Comparison of ENCODE assay signal across 1 cellular context in the genomic region with DNA sequence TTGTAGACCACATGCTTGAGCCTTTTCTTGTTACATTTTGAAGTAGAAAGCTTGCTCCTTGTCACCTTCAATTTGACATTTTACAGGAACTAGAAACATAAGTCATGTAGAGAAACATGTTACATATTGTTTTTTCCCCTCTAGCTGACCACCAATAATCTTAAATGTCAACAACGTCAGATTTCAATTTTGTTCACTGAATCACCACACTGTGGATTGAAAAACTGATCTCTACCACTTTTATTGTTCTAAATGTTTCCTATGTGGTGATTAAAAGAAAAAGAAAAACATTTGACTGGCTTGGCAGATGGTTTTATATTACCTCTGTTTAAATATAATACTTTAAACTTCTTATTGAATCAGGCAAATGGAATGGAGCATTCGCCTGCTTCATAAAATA.
TF ChIP-seq lines count a peak whose summit lies in the region.

No MANE protein-coding gene starts in this region.

TF ChIP-seq in HepG2, 621 proteins besides CTCF, POLR2A, EP300 and RAD21 (continued from another document):
- TF ChIP-seq, protein P1, sequence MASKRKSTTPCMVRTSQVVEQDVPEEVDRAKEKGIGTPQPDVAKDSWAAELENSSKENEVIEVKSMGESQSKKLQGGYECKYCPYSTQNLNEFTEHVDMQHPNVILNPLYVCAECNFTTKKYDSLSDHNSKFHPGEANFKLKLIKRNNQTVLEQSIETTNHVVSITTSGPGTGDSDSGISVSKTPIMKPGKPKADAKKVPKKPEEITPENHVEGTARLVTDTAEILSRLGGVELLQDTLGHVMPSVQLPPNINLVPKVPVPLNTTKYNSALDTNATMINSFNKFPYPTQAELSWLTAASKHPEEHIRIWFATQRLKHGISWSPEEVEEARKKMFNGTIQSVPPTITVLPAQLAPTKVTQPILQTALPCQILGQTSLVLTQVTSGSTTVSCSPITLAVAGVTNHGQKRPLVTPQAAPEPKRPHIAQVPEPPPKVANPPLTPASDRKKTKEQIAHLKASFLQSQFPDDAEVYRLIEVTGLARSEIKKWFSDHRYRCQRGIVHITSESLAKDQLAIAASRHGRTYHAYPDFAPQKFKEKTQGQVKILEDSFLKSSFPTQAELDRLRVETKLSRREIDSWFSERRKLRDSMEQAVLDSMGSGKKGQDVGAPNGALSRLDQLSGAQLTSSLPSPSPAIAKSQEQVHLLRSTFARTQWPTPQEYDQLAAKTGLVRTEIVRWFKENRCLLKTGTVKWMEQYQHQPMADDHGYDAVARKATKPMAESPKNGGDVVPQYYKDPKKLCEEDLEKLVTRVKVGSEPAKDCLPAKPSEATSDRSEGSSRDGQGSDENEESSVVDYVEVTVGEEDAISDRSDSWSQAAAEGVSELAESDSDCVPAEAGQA (IDR thresholded peaks at IDR 0.05; ENCODE audit: low read depth) = no peak
- TF ChIP-seq, protein P1 (CRISPR knock-in tag; IDR thresholded peaks at IDR 0.05; ENCODE audit: borderline replicate concordance) = no peak
- TF ChIP-seq SOX5 (CRISPR knock-in tag; IDR thresholded peaks at IDR 0.05; ENCODE audit: borderline replicate concordance) = no peak
- no peak for TF ChIP-seq NFE2L1 (CRISPR knock-in tag; IDR thresholded peaks at IDR 0.05; ENCODE audit: borderline replicate concordance)
- no peak for TF ChIP-seq RFX3 (CRISPR knock-in tag; IDR thresholded peaks at IDR 0.05)
- TF ChIP-seq, protein P2, sequence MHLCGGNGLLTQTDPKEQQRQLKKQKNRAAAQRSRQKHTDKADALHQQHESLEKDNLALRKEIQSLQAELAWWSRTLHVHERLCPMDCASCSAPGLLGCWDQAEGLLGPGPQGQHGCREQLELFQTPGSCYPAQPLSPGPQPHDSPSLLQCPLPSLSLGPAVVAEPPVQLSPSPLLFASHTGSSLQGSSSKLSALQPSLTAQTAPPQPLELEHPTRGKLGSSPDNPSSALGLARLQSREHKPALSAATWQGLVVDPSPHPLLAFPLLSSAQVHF (CRISPR knock-in tag; IDR thresholded peaks at IDR 0.05) = no peak
- no peak for TF ChIP-seq NAIF1 (CRISPR knock-in tag; IDR thresholded peaks at IDR 0.05; ENCODE audit: borderline replicate concordance)
- TF ChIP-seq HOXA9 (CRISPR knock-in tag; IDR thresholded peaks at IDR 0.05; ENCODE audit: borderline replicate concordance) = no peak
- TF ChIP-seq, protein P3, sequence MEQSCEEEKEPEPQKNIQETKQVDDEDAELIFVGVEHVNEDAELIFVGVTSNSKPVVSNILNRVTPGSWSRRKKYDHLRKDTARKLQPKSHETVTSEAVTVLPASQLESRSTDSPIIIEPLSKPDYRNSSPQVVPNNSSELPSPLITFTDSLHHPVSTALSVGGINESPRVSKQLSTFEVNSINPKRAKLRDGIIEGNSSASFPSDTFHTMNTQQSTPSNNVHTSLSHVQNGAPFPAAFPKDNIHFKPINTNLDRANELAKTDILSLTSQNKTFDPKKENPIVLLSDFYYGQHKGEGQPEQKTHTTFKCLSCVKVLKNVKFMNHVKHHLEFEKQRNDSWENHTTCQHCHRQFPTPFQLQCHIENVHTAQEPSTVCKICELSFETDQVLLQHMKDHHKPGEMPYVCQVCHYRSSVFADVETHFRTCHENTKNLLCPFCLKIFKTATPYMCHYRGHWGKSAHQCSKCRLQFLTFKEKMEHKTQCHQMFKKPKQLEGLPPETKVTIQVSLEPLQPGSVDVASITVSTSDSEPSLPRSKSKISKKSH (CRISPR knock-in tag; IDR thresholded peaks at IDR 0.05; ENCODE audit: borderline replicate concordance) = no peak
- TF ChIP-seq XRCC5 (optimal IDR thresholded peaks at IDR 0.05; ENCODE audit: low read length) = no peak
- no peak for TF ChIP-seq HCFC1 (IDR thresholded peaks at IDR 0.05; ENCODE audit: low read depth, low read length)
- no peak for TF ChIP-seq MIER3 (CRISPR knock-in tag; IDR thresholded peaks at IDR 0.05; ENCODE audit: borderline replicate concordance)
- TF ChIP-seq FIP1L1 (IDR thresholded peaks at IDR 0.05; ENCODE audit: borderline replicate concordance, insufficient read depth, low read depth, low read length) = no peak
- TF ChIP-seq NPAS2 (CRISPR knock-in tag; IDR thresholded peaks at IDR 0.05; ENCODE audit: borderline replicate concordance) = no peak
TF ChIP-seq in HepG2: peak in this region for 0.
